1 cellular context compared by ENCODE assay signal in the genomic region with DNA sequence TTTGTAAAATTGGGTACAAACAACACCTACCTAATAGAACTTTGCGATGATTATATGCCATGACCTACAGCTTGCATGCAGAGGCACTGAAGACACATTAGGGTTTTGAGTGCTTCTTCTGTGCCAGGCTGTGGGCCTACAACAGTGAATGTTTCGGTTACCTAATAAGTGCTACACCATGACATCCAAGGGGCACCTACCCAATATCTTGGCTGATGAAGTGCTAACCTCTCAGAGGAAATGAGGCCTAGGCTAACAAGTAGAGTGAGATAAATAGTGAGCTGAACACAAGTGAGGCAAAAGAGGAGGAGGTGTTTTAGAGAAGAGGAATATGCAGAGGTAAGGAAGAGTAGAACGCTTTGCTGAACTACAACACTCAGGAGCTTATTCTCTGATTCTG.
TF ChIP-seq lines count a peak whose summit lies in the region.

No MANE protein-coding gene starts in this region.

TF ChIP-seq in H1, 55 proteins besides CTCF, POLR2A, EP300 and RAD21:
- TF ChIP-seq JUN (IDR thresholded peaks at IDR 0.05; ENCODE audit: low read depth, low read length), result no peak
- TF ChIP-seq TAF1 (IDR thresholded peaks at IDR 0.05; ENCODE audit: low read depth, low read length), result no peak
- no peak for TF ChIP-seq FOSL1 (IDR thresholded peaks at IDR 0.05; ENCODE audit: insufficient read depth, low read depth, low read length)
- TF ChIP-seq JUND (IDR thresholded peaks at IDR 0.05; ENCODE audit: low read length), result no peak
- no peak for TF ChIP-seq KDM4A (IDR thresholded peaks at IDR 0.05; ENCODE audit: low read depth, low read length, severe bottlenecking)
- TF ChIP-seq ASH2L (IDR thresholded peaks at IDR 0.05; ENCODE audit: low read length), result no peak
- no peak for TF ChIP-seq SP1 (IDR thresholded peaks at IDR 0.05; ENCODE audit: low read depth, low read length)
